17 cellular contexts compared by ENCODE assay signal in genomic region chr1:58119971-58120370, GRCh38.
A peak's percentile ranks its signal among the peaks of the same experiment; 100 is the strongest.
DNase-seq lines count a peak whose midpoint lies in the region; ATAC-seq and TF ChIP-seq lines count a peak whose summit lies in the region.
"Had no signal": no experiment of that assay in that cellular context is flagged by ENCODE, and none has a peak within 500 bp of the region (broad histone marks: within the 10 kb centered on the region; RNA-seq: fewer than 3 reads in every experiment).

No MANE protein-coding gene starts in this region.

- peak overlapping the region; percentile 61 for H3K27ac ChIP-seq in VCaP
- H3K27ac ChIP-seq in foreskin keratinocyte = no peak overlapping the region
- H3K27ac ChIP-seq: 22Rv1, HL-60 had no signal

- peak; percentile 18 for ATAC-seq in activated naive CD8-positive, alpha-beta T cell treated with anti-CD3 and anti-CD28 coated beads, Interleukin-2, amount 10 ng/mL, durations not matched to agents 7 days and 5 days (ENCODE audit: low read depth)
- ATAC-seq in activated naive CD8-positive, alpha-beta T cell treated with anti-CD3 and anti-CD28 coated beads, Interleukin-2, amount 50 U/mL, for 24 hours = no peak
- ATAC-seq in foreskin keratinocyte (peak; percentile 36), GM19467 (IDR thresholded peaks at IDR 0.05; ENCODE audit: unreplicated experiment) (no peak), HG03135 (IDR thresholded peaks at IDR 0.05; ENCODE audit: unreplicated experiment) (no peak)
- ATAC-seq: K562 had no signal

- peaks cover 6% of the 10 kb centered on the region for H3K4me1 Mint-ChIP-seq in activated naive CD8-positive, alpha-beta T cell treated with anti-CD3 and anti-CD28 coated beads, Interleukin-2, amount 10 ng/mL, durations not matched to agents 7 days and 5 days
- no peaks in the 10 kb centered on the region for H3K4me1 Mint-ChIP-seq in activated naive CD8-positive, alpha-beta T cell treated with anti-CD3 and anti-CD28 coated beads, Interleukin-2, amount 50 U/mL, for 24 hours
- H3K4me1 Mint-ChIP-seq: CD14-positive monocyte had no signal

- TF ChIP-seq CTCF in VCaP (conservative IDR thresholded peaks at IDR 0.05) (no peak), foreskin keratinocyte (conservative IDR thresholded peaks at IDR 0.05) (no peak), foreskin fibroblast (IDR thresholded peaks at IDR 0.05; ENCODE audit: low read depth, low read length) (no peak)

- H3K27ac Mint-ChIP-seq in activated naive CD8-positive, alpha-beta T cell treated with anti-CD3 and anti-CD28 coated beads, Interleukin-2, amount 10 ng/mL, durations not matched to agents 7 days and 5 days = no peak overlapping the region
- no peak overlapping the region for H3K27ac Mint-ChIP-seq in activated naive CD8-positive, alpha-beta T cell treated with anti-CD3 and anti-CD28 coated beads, Interleukin-2, amount 50 U/mL, for 24 hours
- H3K27ac Mint-ChIP-seq: CD14-positive monocyte; CD8-positive, alpha-beta memory T cell; H9 had no signal

- H3K4me3 Mint-ChIP-seq in activated naive CD8-positive, alpha-beta T cell treated with anti-CD3 and anti-CD28 coated beads, Interleukin-2, amount 10 ng/mL, durations not matched to agents 7 days and 5 days = no peak overlapping the region
- H3K4me3 Mint-ChIP-seq in activated naive CD8-positive, alpha-beta T cell treated with anti-CD3 and anti-CD28 coated beads, Interleukin-2, amount 50 U/mL, for 24 hours = no peak overlapping the region
- H3K4me3 Mint-ChIP-seq: CD14-positive monocyte; CD8-positive, alpha-beta memory T cell; H9 had no signal

- H3K9me3 Mint-ChIP-seq in activated naive CD8-positive, alpha-beta T cell treated with anti-CD3 and anti-CD28 coated beads, Interleukin-2, amount 10 ng/mL, durations not matched to agents 7 days and 5 days = no peaks in the 10 kb centered on the region
- H3K9me3 Mint-ChIP-seq in activated naive CD8-positive, alpha-beta T cell treated with anti-CD3 and anti-CD28 coated beads, Interleukin-2, amount 50 U/mL, for 24 hours = no peaks in the 10 kb centered on the region
- H3K9me3 Mint-ChIP-seq: CD8-positive, alpha-beta memory T cell had no signal

- no peaks in the 10 kb centered on the region for H3K4me1 ChIP-seq in foreskin keratinocyte
- H3K4me1 ChIP-seq: Caco-2 had no signal

- DNase-seq in activated naive CD8-positive, alpha-beta T cell treated with anti-CD3 and anti-CD28 coated beads, Interleukin-2, amount 10 ng/mL, durations not matched to agents 7 days and 5 days = no peak
- no peak for DNase-seq in activated naive CD8-positive, alpha-beta T cell treated with anti-CD3 and anti-CD28 coated beads, Interleukin-2, amount 50 U/mL, for 24 hours
- peak in 1 of 2 donors; percentile 13 for DNase-seq in foreskin keratinocyte
- DNase-seq in foreskin fibroblast = no peak
- DNase-seq in NCI-H774 (lab: John Stamatoyannopoulos, UW) = no peak
- DNase-seq: Caco-2; CD8-positive, alpha-beta memory T cell; DMS53; GOT3; H9 had no signal

- no peaks in the 10 kb centered on the region for H3K27me3 Mint-ChIP-seq in activated naive CD8-positive, alpha-beta T cell treated with anti-CD3 and anti-CD28 coated beads, Interleukin-2, amount 10 ng/mL, durations not matched to agents 7 days and 5 days
- H3K27me3 Mint-ChIP-seq in activated naive CD8-positive, alpha-beta T cell treated with anti-CD3 and anti-CD28 coated beads, Interleukin-2, amount 50 U/mL, for 24 hours = no peaks in the 10 kb centered on the region

- H3K4me3 ChIP-seq in foreskin fibroblast (ENCODE audit: low read depth in 1 of 2, low read length in 2 of 2) = no peak overlapping the region
- H3K4me3 ChIP-seq: K562 had no signal

- POLR2A ChIA-PET in activated naive CD8-positive, alpha-beta T cell treated with anti-CD3 and anti-CD28 coated beads, Interleukin-2, amount 10 ng/mL, durations not matched to agents 7 days and 5 days (lab: Charles Lee) = no interaction called here

- no peaks in the 10 kb centered on the region for H3K36me3 Mint-ChIP-seq in activated naive CD8-positive, alpha-beta T cell treated with anti-CD3 and anti-CD28 coated beads, Interleukin-2, amount 10 ng/mL, durations not matched to agents 7 days and 5 days
- no peaks in the 10 kb centered on the region for H3K36me3 Mint-ChIP-seq in activated naive CD8-positive, alpha-beta T cell treated with anti-CD3 and anti-CD28 coated beads, Interleukin-2, amount 50 U/mL, for 24 hours (ENCODE audit: low read depth)
- H3K36me3 Mint-ChIP-seq: CD14-positive monocyte; CD8-positive, alpha-beta memory T cell had no signal

- no peaks in the 10 kb centered on the region for H3K27me3 ChIP-seq in foreskin keratinocyte

Comparison
In these comparisons a context has a peak if more than half of its experiments do, and no peak if none do; other contexts are left out.
1. ATAC-seq: peak in activated naive CD8-positive, alpha-beta T cell treated with anti-CD3 and anti-CD28 coated beads, Interleukin-2, amount 10 ng/mL, durations not matched to agents 7 days and 5 days (single experiment) and foreskin keratinocyte (single experiment); none in activated naive CD8-positive, alpha-beta T cell treated with anti-CD3 and anti-CD28 coated beads, Interleukin-2, amount 50 U/mL, for 24 hours (single experiment), GM19467 (single experiment) and HG03135 (single experiment).